ENCODE assay signal across 1 cellular context in genomic region chr13:69959041-69959440, GRCh38.
TF ChIP-seq lines count a peak whose summit lies in the region.

No MANE protein-coding gene starts in this region.

TF ChIP-seq in GM23338, 12 proteins besides CTCF, POLR2A, EP300 and RAD21 (continued from another document):
- no peak for TF ChIP-seq ZNF462 (CRISPR knock-in tag; IDR thresholded peaks at IDR 0.05)
- no peak for TF ChIP-seq EZH2phosphoT487 (IDR thresholded peaks at IDR 0.05; ENCODE audit: unreplicated experiment)
- no peak for TF ChIP-seq ZNF331 (CRISPR knock-in tag; IDR thresholded peaks at IDR 0.05; ENCODE audit: low read depth)
- no peak for TF ChIP-seq NANOG (IDR thresholded peaks at IDR 0.05; ENCODE audit: borderline replicate concordance)
- TF ChIP-seq REST (IDR thresholded peaks at IDR 0.05; ENCODE audit: unreplicated experiment): no peak
- TF ChIP-seq ZNF114 (CRISPR knock-in tag; IDR thresholded peaks at IDR 0.05): no peak
- TF ChIP-seq ETS1 (IDR thresholded peaks at IDR 0.05): no peak
- no peak for TF ChIP-seq CREB1 (CRISPR knock-in tag; IDR thresholded peaks at IDR 0.05; ENCODE audit: low read depth)
